8 cellular contexts compared by ENCODE assay signal in genomic region chr6:31399589-31400466, GRCh38. TPM values are rescaled to one million over a fixed set of nuclear protein-coding genes. Genes with fewer than 3 reads are reported as not detected.
A peak's percentile ranks its signal among the peaks of the same experiment; 100 is the strongest.
DNase-seq lines count a peak whose midpoint lies in the region; ATAC-seq lines count a peak whose summit lies in the region.

No MANE protein-coding gene starts in this region.

- no peak overlapping the region for H4K8ac ChIP-seq in mesendoderm (ENCODE audit: low read depth, low read length)

- peaks cover 3% of the 10 kb centered on the region for H3K79me1 ChIP-seq in mesendoderm (ENCODE audit: low read length)

- peak overlapping the region; percentile 84 for H3K27ac ChIP-seq in CD4-positive, CD25-positive, alpha-beta regulatory T cell (ENCODE audit: insufficient read depth, low read length, poor library complexity, severe bottlenecking)
- peak overlapping the region; percentile 95 for H3K27ac ChIP-seq in GM23248
- peak overlapping the region; percentile 8 for H3K27ac ChIP-seq in mesendoderm (ENCODE audit: low read depth, low read length)

- peak in 1 of 2 donors; percentile 24 for ATAC-seq in CD4-positive, CD25-positive, alpha-beta regulatory T cell (ENCODE audit: low read depth in 2 of 2)

- no peaks in the 10 kb centered on the region for H3K27me3 Mint-ChIP-seq in CD4-positive, CD25-positive, alpha-beta regulatory T cell

- H3K4ac ChIP-seq in mesendoderm (ENCODE audit: low read depth, low read length) = no peak overlapping the region

- peaks cover 26% of the 10 kb centered on the region for H3F3A ChIP-seq in GM23248 (ENCODE audit: insufficient read depth)

- peaks cover 4% of the 10 kb centered on the region for H3K36me3 ChIP-seq in CD4-positive, CD25-positive, alpha-beta regulatory T cell (ENCODE audit: control insufficient read depth, insufficient read depth, low read length)
- H3K36me3 ChIP-seq in GM23248 (ENCODE audit: low read depth) (no peaks in the 10 kb centered on the region), mesendoderm (ENCODE audit: control insufficient read depth, insufficient read depth, low read length) (no peaks in the 10 kb centered on the region)

- peaks cover 66% of the 10 kb centered on the region for H3K4me1 ChIP-seq in CD4-positive, CD25-positive, alpha-beta regulatory T cell (ENCODE audit: control insufficient read depth, insufficient read depth, low read length, poor library complexity, severe bottlenecking)
- H3K4me1 ChIP-seq in GM23248 (ENCODE audit: insufficient read depth) (peaks cover 38% of the 10 kb centered on the region), mesendoderm (ENCODE audit: control insufficient read depth, low read depth, low read length) (peaks cover 2% of the 10 kb centered on the region)

- H3K18ac ChIP-seq in mesendoderm (ENCODE audit: low read length) = peak overlapping the region; percentile 86

- H3K9me3 Mint-ChIP-seq in CD4-positive, CD25-positive, alpha-beta regulatory T cell = no peaks in the 10 kb centered on the region

- no peaks in the 10 kb centered on the region for H3K27me3 ChIP-seq in CD4-positive, CD25-positive, alpha-beta regulatory T cell (ENCODE audit: control insufficient read depth, insufficient read depth, low read length)
- H3K27me3 ChIP-seq in GM23248 (replicated peaks; ENCODE audit: insufficient read depth) (no peaks in the 10 kb centered on the region), mesendoderm (ENCODE audit: insufficient read depth, low read length, poor library complexity) (no peaks in the 10 kb centered on the region)

- H4K20me1 ChIP-seq in GM23248 (ENCODE audit: insufficient read depth) = no peaks in the 10 kb centered on the region

- no peaks in the 10 kb centered on the region for H3K36me3 Mint-ChIP-seq in CD4-positive, CD25-positive, alpha-beta regulatory T cell

- H3K4me3 Mint-ChIP-seq in CD4-positive, CD25-positive, alpha-beta regulatory T cell = peak overlapping the region; percentile 91 to 98 (median 96)

- H3K4me2 ChIP-seq in GM23248 (ENCODE audit: unreplicated experiment) (peak overlapping the region; percentile 97), mesendoderm (ENCODE audit: low read length) (peak overlapping the region; percentile 49)

- H3K79me2 ChIP-seq in GM23248 (ENCODE audit: insufficient read depth) = peaks cover 73% of the 10 kb centered on the region
- H3K79me2 ChIP-seq in mesendoderm (ENCODE audit: control insufficient read depth, insufficient read depth, low read length) = peaks cover 7% of the 10 kb centered on the region

- H3K23ac ChIP-seq in mesendoderm (ENCODE audit: low read length) = no peak overlapping the region

- no peak overlapping the region for H2BK5ac ChIP-seq in mesendoderm (ENCODE audit: low read length)

- in situ Hi-C loops in GM23248 (cut with MboI) = no loop called here

- H4K5ac ChIP-seq in mesendoderm (ENCODE audit: low read length) = no peak overlapping the region

- H3K9me2 ChIP-seq in GM23248 (ENCODE audit: insufficient read depth) = no peaks in the 10 kb centered on the region

- H3K9me3 ChIP-seq in CD4-positive, CD25-positive, alpha-beta regulatory T cell (ENCODE audit: control insufficient read depth in 2 of 2, low read length in 2 of 2) = no peaks in the 10 kb centered on the region
- no peaks in the 10 kb centered on the region for H3K9me3 ChIP-seq in GM23248 (ENCODE audit: low read depth)

- peak overlapping the region; percentile 90 for H3K4me3 ChIP-seq in CD4-positive, CD25-positive, alpha-beta regulatory T cell (ENCODE audit: low read depth, low read length)
- H3K4me3 ChIP-seq in GM23248 = peak overlapping the region; percentile 92
- peak overlapping the region; percentile 69 for H3K4me3 ChIP-seq in mesendoderm (ENCODE audit: low read length)

- no peak overlapping the region for H2BK15ac ChIP-seq in mesendoderm (replicated peaks; ENCODE audit: low read depth)

- no peak overlapping the region for H2BK120ac ChIP-seq in mesendoderm (ENCODE audit: low read depth, low read length)

- H2AK5ac ChIP-seq in mesendoderm (ENCODE audit: low read length) = no peak overlapping the region

- H3K4me1 Mint-ChIP-seq in CD4-positive, CD25-positive, alpha-beta regulatory T cell = peaks cover 24 to 80% (median 46%) of the 10 kb centered on the region in 4 donors

- H2AFZ ChIP-seq in GM23248 = peak overlapping the region; percentile 82

- H3K56ac ChIP-seq in mesendoderm (ENCODE audit: low read length) = peak overlapping the region; percentile 91

- 0 to 1% methylated on average over 48 to 57 of the region's 57 CpGs for WGBS in GM23248 (ENCODE audit: low coverage in 1 of 2, low lambda C conversion rate in 2 of 2, missing lambda C conversion rate in 2 of 2), 2 experiments
- 100% methylated on average over 1 of the region's 57 CpGs for WGBS in mesendoderm (ENCODE audit: extremely low coverage, insufficient coverage, low lambda C conversion rate)

- peak overlapping the region; percentile 96 for H3K9ac ChIP-seq in GM23248
- H3K9ac ChIP-seq in mesendoderm (ENCODE audit: low read length) = peak overlapping the region; percentile 86

- H3K27ac Mint-ChIP-seq in CD4-positive, CD25-positive, alpha-beta regulatory T cell = peak overlapping the region; percentile 93 to 99 (median 97)

- DNase-seq in CD4-positive, CD25-positive, alpha-beta regulatory T cell = peak; percentile 46 to 69 (median 63)
- DNase-seq in GM23248 = peak; percentile 97
- DNase-seq in NCI-H774 (lab: John Stamatoyannopoulos, UW) = peak; percentile 61
- DNase-seq in activated T-cell treated with anti-CD3 and anti-CD28 coated beads for 4 hours = peak; percentile 60
- DNase-seq in epidermal melanocyte (ENCODE audit: insufficient read length, low spot score) = peak; percentile 75
- peak; percentile 92 for DNase-seq in mesendoderm
- DNase-seq in stimulated activated CD4-positive, alpha-beta T cell treated with anti-CD3 and anti-CD28 coated beads, TNF-alpha, amount 100 ng/mL, for 4 hours (ENCODE audit: low read depth in 3 of 3) = peak; percentile 34 to 57 (median 44)
- DNase-seq in SK-N-DZ (ENCODE audit: low spot score) = no peak

RNA-seq across cellular contexts. Expression of gene MICA, which starts 3.6 kb away (rescaled TPM):
- 15.9 TPM for total RNA-seq in CD4-positive, CD25-positive, alpha-beta regulatory T cell
- 10 to 100 TPM in 1 of 4 donors, 1 to 10 TPM in 3; 6.4 to 10.6 (median 7.5) TPM for polyA plus RNA-seq in CD4-positive, CD25-positive, alpha-beta regulatory T cell
- 24.0 and 42.6 TPM in 2 replicates for total RNA-seq in GM23248 (2014; rRNA removed; shearing (Covaris generic))
- polyA plus RNA-seq in GM23248 (2016; fragmentation: Nextera tagmentation; extraction: Ambion mirVana) = 36.9 and 38.0 TPM in 2 replicates
- polyA plus RNA-seq in mesendoderm (2013, experiment 1 of 2) = 9.6 TPM
- polyA plus RNA-seq in mesendoderm (2013, experiment 2 of 2) = 10.0 TPM
- not detected in 2 replicates for polyA plus RNA-seq in SK-N-DZ (2014; cell fraction: cytosol; rRNA removed)
- not detected in 2 replicates for polyA plus RNA-seq in SK-N-DZ (2014; cell fraction: nucleus; rRNA removed)

RNA-seq across cellular contexts. Expression of gene HLA-B, which starts 42.8 kb away (rescaled TPM):
- 8,618 TPM for total RNA-seq in CD4-positive, CD25-positive, alpha-beta regulatory T cell
- polyA plus RNA-seq in CD4-positive, CD25-positive, alpha-beta regulatory T cell = 1,000 to 10,000 TPM; 4,778 to 8,292 (median 6,791) TPM
- 65.6 and 87.9 TPM in 2 replicates for total RNA-seq in GM23248 (2014; rRNA removed; shearing (Covaris generic))
- polyA plus RNA-seq in GM23248 (2016; fragmentation: Nextera tagmentation; extraction: Ambion mirVana) = 186 and 192 TPM in 2 replicates
- polyA plus RNA-seq in mesendoderm (2013, experiment 1 of 2) = 28.6 TPM
- polyA plus RNA-seq in mesendoderm (2013, experiment 2 of 2) = 28.5 TPM
- not detected in 2 replicates for polyA plus RNA-seq in SK-N-DZ (2014; cell fraction: cytosol; rRNA removed)
- not detected in 2 replicates for polyA plus RNA-seq in SK-N-DZ (2014; cell fraction: nucleus; rRNA removed)

Comparison
In these comparisons a context has a peak if more than half of its experiments do, and no peak if none do; other contexts are left out.
1. H3K27ac ChIP-seq: peak in every context shown above with its lines; median percentile 95 in GM23248; 84 in CD4-positive, CD25-positive, alpha-beta regulatory T cell; 8 in mesendoderm.
2. RNA of gene HLA-B, which starts 42.8 kb away (total RNA-seq): 8,618 TPM in CD4-positive, CD25-positive, alpha-beta regulatory T cell (single experiment); 65.6 to 87.9 TPM in GM23248; every median in the first group is over 10 times any median in the second.
3. Peak in every context shown above with its lines, with median percentiles within 50 percentile points of each other: H3K4me3 ChIP-seq.